In the genomic region with DNA sequence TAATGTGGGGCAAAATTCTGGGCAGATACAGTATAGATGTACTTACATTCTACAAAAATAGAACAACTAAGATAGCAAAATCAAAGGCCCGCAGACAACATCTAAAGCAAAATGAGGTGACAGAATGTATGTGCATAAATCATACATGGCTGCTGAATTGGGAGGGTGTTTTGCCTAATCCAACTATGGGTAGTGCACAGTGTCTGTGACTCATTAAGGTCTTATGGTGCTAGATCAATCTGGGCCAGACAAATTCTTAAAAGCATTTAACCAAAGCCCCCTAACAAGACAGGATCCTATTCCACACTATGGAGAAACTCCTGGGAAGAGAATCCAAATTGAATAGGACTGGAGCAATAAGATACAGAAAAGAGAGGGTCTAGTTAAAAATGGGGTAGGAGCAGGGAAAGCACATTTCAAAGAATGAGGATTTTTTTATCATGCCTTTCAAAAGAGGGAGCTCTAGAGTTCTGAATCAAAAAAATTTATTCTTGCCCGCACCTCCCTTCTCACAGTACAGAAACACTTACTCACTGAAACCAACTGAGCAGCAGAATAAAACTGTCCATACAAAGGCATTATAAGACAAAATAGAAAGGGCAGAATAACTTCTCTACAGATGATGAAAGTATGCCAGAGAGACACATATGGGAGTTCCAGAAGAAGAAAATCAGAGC, we compare ENCODE assay signal across 12 cellular contexts.
A peak's percentile ranks its signal among the peaks of the same experiment; 100 is the strongest.
DNase-seq lines count a peak whose midpoint lies in the region; ATAC-seq and TF ChIP-seq lines count a peak whose summit lies in the region.
"Had no signal": no experiment of that assay in that cellular context is flagged by ENCODE, and none has a peak within 500 bp of the region (broad histone marks: within the 10 kb centered on the region; RNA-seq: fewer than 3 reads in every experiment).

No MANE protein-coding gene starts in this region.

- no peak overlapping the region for H2AFZ ChIP-seq in GM23338

- H4K20me1 ChIP-seq in GM23338 (replicated peaks; ENCODE audit: insufficient read depth): no peaks in the 10 kb centered on the region

- no peaks in the 10 kb centered on the region for H3K27me3 ChIP-seq in GM23338 (ENCODE audit: insufficient read depth)
- no peaks in the 10 kb centered on the region for H3K27me3 ChIP-seq in aorta (ENCODE audit: control insufficient read depth in 1 of 2, insufficient read depth in 2 of 2, low read length in 1 of 2)
- H3K27me3 ChIP-seq in mesendoderm (ENCODE audit: insufficient read depth, low read length, poor library complexity): no peaks in the 10 kb centered on the region

- H2AK5ac ChIP-seq in mesendoderm (ENCODE audit: low read length): no peak overlapping the region

- H3K56ac ChIP-seq in mesendoderm (ENCODE audit: low read length): no peak overlapping the region

- H4K8ac ChIP-seq in mesendoderm (ENCODE audit: low read depth, low read length): no peak overlapping the region

- H3K9me2 ChIP-seq in GM23338 (ENCODE audit: insufficient read depth): no peaks in the 10 kb centered on the region

- H2BK5ac ChIP-seq in mesendoderm (ENCODE audit: low read length): no peak overlapping the region

- no peak overlapping the region for H2BK120ac ChIP-seq in mesendoderm (ENCODE audit: low read depth, low read length)

- H3K27ac Mint-ChIP-seq in GM23338: no peak overlapping the region
- H3K27ac Mint-ChIP-seq: activated CD4-positive, alpha-beta T cell treated with anti-CD3 and anti-CD28 coated beads, Interleukin-2, amount 10 ng/mL, durations not matched to agents 24 days and 14 days; stimulated activated naive CD8-positive, alpha-beta T cell treated with anti-CD3 and anti-CD28 coated beads, Interleukin-15, Interleukin-2, amounts not matched to agents 100 ng/mL and 50 ng/mL, for 24 hours had no signal

- H3K27ac ChIP-seq in GM23338 (ENCODE audit: low read depth) (no peak overlapping the region), aorta (ENCODE audit: low read depth in 1 of 2, low read length in 2 of 2) (no peak overlapping the region), mesendoderm (ENCODE audit: low read depth, low read length) (no peak overlapping the region)

- H3K4me3 Mint-ChIP-seq in GM23338: no peak overlapping the region
- H3K4me3 Mint-ChIP-seq: activated CD4-positive, alpha-beta T cell treated with anti-CD3 and anti-CD28 coated beads, Interleukin-2, amount 10 ng/mL, durations not matched to agents 24 days and 14 days; stimulated activated naive CD8-positive, alpha-beta T cell treated with anti-CD3 and anti-CD28 coated beads, Interleukin-15, Interleukin-2, amounts not matched to agents 100 ng/mL and 50 ng/mL, for 24 hours had no signal

- H3K36me3 ChIP-seq in GM23338 (ENCODE audit: insufficient read depth) (no peaks in the 10 kb centered on the region), aorta (ENCODE audit: control insufficient read depth in 1 of 2, insufficient read depth in 2 of 2, low read length in 1 of 2) (no peaks in the 10 kb centered on the region), mesendoderm (ENCODE audit: control insufficient read depth, insufficient read depth, low read length) (no peaks in the 10 kb centered on the region)

- no peak overlapping the region for H3K4ac ChIP-seq in mesendoderm (ENCODE audit: low read depth, low read length)

- no peaks in the 10 kb centered on the region; the same call in 2 of the 3 replicates for H3K4me1 Mint-ChIP-seq in GM23338

- H3K4me1 ChIP-seq in GM23338 (ENCODE audit: insufficient read depth) (no peaks in the 10 kb centered on the region), aorta (ENCODE audit: control insufficient read depth in 1 of 2, insufficient read depth in 2 of 2, low read length in 2 of 2) (peaks cover 0 to 1% of the 10 kb centered on the region in 2 donors), mesendoderm (ENCODE audit: control insufficient read depth, low read depth, low read length) (no peaks in the 10 kb centered on the region)

- no peak for TF ChIP-seq POLR2A in GM18505 (IDR thresholded peaks at IDR 0.05; ENCODE audit: borderline replicate concordance, extremely low read depth, insufficient read depth, insufficient read length)

- TF ChIP-seq CTCF in AG04449 (IDR thresholded peaks at IDR 0.05; ENCODE audit: insufficient read depth, low read length, missing control alignments) (peak; percentile 23), GM23338 (conservative IDR thresholded peaks at IDR 0.05; ENCODE audit: low read depth in 2 of 2) (peak; percentile 36 to 37; a peak in 3 of 4 replicates), foreskin fibroblast (IDR thresholded peaks at IDR 0.05; ENCODE audit: low read depth, low read length) (peak; percentile 34)

- H4K5ac ChIP-seq in mesendoderm (ENCODE audit: low read length): no peak overlapping the region

- POLR2A ChIA-PET in AG04449 (lab: Yijun Ruan, JAX): no interaction called here

- H3K36me3 Mint-ChIP-seq in GM23338 (ENCODE audit: low read depth): peaks cover 11% of the 10 kb centered on the region; the same call in 2 of the 3 replicates

- H3K23ac ChIP-seq in mesendoderm (ENCODE audit: low read length): no peak overlapping the region

- H3K4me3 ChIP-seq in AG04449 (ENCODE audit: low read depth, low read length) (no peak overlapping the region), GM23338 (no peak overlapping the region), foreskin fibroblast (ENCODE audit: low read depth in 1 of 2, low read length in 2 of 2) (no peak overlapping the region), aorta (ENCODE audit: low read length in 2 of 2) (no peak overlapping the region), mesendoderm (ENCODE audit: low read length) (no peak overlapping the region)

- H3K4me2 ChIP-seq in GM23338 (no peak overlapping the region), mesendoderm (ENCODE audit: low read length) (no peak overlapping the region)

- H3K18ac ChIP-seq in mesendoderm (ENCODE audit: low read length): no peak overlapping the region

- WGBS in aorta, 2 donors: 63 to 64% methylated on average over 2 of the region's 2 CpGs
- WGBS in mesendoderm (ENCODE audit: extremely low coverage, insufficient coverage, low lambda C conversion rate): no CpG with 5 or more reads among the region's 2 CpGs

- H3F3A ChIP-seq in GM23338 (replicated peaks; ENCODE audit: low read depth): no peaks in the 10 kb centered on the region

- ATAC-seq in GM23338 (no peak), SK-N-SH treated with all-trans-retinoic acid at 6 μM for 48 hours (peak; percentile 33; the same call in 1 of the 3 replicates), GM18505 (IDR thresholded peaks at IDR 0.05; ENCODE audit: unreplicated experiment) (no peak), aorta (ENCODE audit: low FRiP score) (no peak)
- ATAC-seq: right cardiac atrium had no signal

- CTCF ChIA-PET in AG04449 (lab: Yijun Ruan, JAX): interaction anchor here (0.6 to 4.4 kb wide), 14 partner anchors 10 to 582 kb away, joined by 3 to 39 read pairs (median 4); no protein-coding TSS in a partner anchor

- peaks cover 23% of the 10 kb centered on the region for H3K9me3 Mint-ChIP-seq in GM23338

- H3K79me1 ChIP-seq in mesendoderm (ENCODE audit: low read length): no peaks in the 10 kb centered on the region

- H3K27me3 Mint-ChIP-seq in GM23338 (ENCODE audit: insufficient read depth, low read depth, poor library complexity): no peaks in the 10 kb centered on the region
- H3K27me3 Mint-ChIP-seq: stimulated activated naive CD8-positive, alpha-beta T cell treated with anti-CD3 and anti-CD28 coated beads, Interleukin-15, Interleukin-2, amounts not matched to agents 100 ng/mL and 50 ng/mL, for 24 hours had no signal

- DNase-seq in AG04449 (ENCODE audit: low read depth, low spot score) (no peak), GM23338 (ENCODE audit: low spot score) (peak; percentile 19), foreskin fibroblast (peak; percentile 21 to 59), NCI-H345 treated with DMSO at 0.1 percent for 48 hours (lab: John Stamatoyannopoulos, UW; ENCODE audit: unreplicated experiment) (no peak), aorta (no peak), mesendoderm (no peak)
- DNase-seq: activated CD4-positive, alpha-beta T cell treated with anti-CD3 and anti-CD28 coated beads, Interleukin-2, amount 10 ng/mL, durations not matched to agents 24 days and 14 days; NCI-H524 treated with DMSO at 0.1 percent for 48 hours; right cardiac atrium had no signal

- H3K79me2 ChIP-seq in GM23338 (replicated peaks; ENCODE audit: insufficient read depth) (no peaks in the 10 kb centered on the region), mesendoderm (ENCODE audit: control insufficient read depth, insufficient read depth, low read length) (no peaks in the 10 kb centered on the region)

- no peaks in the 10 kb centered on the region for H3K9me3 ChIP-seq in aorta (ENCODE audit: control insufficient read depth, low read length)

- no peak overlapping the region for H3K9ac ChIP-seq in mesendoderm (ENCODE audit: low read length)

- intact Hi-C loops in aorta (cut with DNase I): loop anchor here (5.0 kb wide), 1 partner anchor 150 kb away; no protein-coding TSS in a partner anchor

- no peak overlapping the region for H2BK15ac ChIP-seq in mesendoderm (replicated peaks; ENCODE audit: low read depth)

TF ChIP-seq in GM23338, 12 proteins besides CTCF, POLR2A, EP300 and RAD21 (continues in another document):
- TF ChIP-seq NANOG (IDR thresholded peaks at IDR 0.05; ENCODE audit: borderline replicate concordance) (no peak), POLR2AphosphoS5 (IDR thresholded peaks at IDR 0.05; ENCODE audit: low read depth) (no peak)

TF ChIP-seq in SK-N-SH treated with all-trans-retinoic acid at 6 μM for 48 hours, 23 proteins besides CTCF, POLR2A, EP300 and RAD21 (continues in another document):
- no peak for TF ChIP-seq ZFP30 (CRISPR knock-in tag; IDR thresholded peaks at IDR 0.05)
- TF ChIP-seq PATZ1 (CRISPR knock-in tag; IDR thresholded peaks at IDR 0.05; ENCODE audit: borderline replicate concordance): no peak
- no peak for TF ChIP-seq ZFP3 (CRISPR knock-in tag; IDR thresholded peaks at IDR 0.05)
- no peak for TF ChIP-seq ZNF8 (CRISPR knock-in tag; IDR thresholded peaks at IDR 0.05)
- TF ChIP-seq PPARA (CRISPR knock-in tag; IDR thresholded peaks at IDR 0.05; ENCODE audit: borderline replicate concordance): no peak
- no peak for TF ChIP-seq GLIS3 (CRISPR knock-in tag; IDR thresholded peaks at IDR 0.05)
- no peak for TF ChIP-seq ZNF70 (CRISPR knock-in tag; IDR thresholded peaks at IDR 0.05)
- TF ChIP-seq OSR1 (CRISPR knock-in tag; IDR thresholded peaks at IDR 0.05): no peak

Comparison
In these comparisons a context has a peak if more than half of its experiments do, and no peak if none do; other contexts are left out.
1. DNase-seq: peak in GM23338 (single experiment) and foreskin fibroblast (2 of 2); none in AG04449 (single experiment), NCI-H345 treated with DMSO at 0.1 percent for 48 hours (single experiment), aorta (0 of 2) and mesendoderm (single experiment).
2. Peak in every context shown above with its lines, with median percentiles within 50 percentile points of each other: CTCF ChIP-seq.